Comparison of ENCODE assay signal across 2 cellular contexts in genomic region chr16:56140645-56141044, GRCh38.
TF ChIP-seq lines count a peak whose summit lies in the region.

No MANE protein-coding gene starts in this region.

TF ChIP-seq in HepG2, 621 proteins besides CTCF, POLR2A, EP300 and RAD21 (continued from another document):
- TF ChIP-seq ZNF574 (CRISPR knock-in tag; IDR thresholded peaks at IDR 0.05) (no peak), ZNF691 (CRISPR knock-in tag; IDR thresholded peaks at IDR 0.05; ENCODE audit: borderline replicate concordance, low read depth) (no peak), BRD4 (CRISPR knock-in tag; IDR thresholded peaks at IDR 0.05) (no peak), ZBTB37 (CRISPR knock-in tag; IDR thresholded peaks at IDR 0.05) (no peak), REST (IDR thresholded peaks at IDR 0.05; ENCODE audit: borderline replicate concordance in 1 of 2, low read depth in 1 of 2, low read length in 2 of 2) (no peak)
TF ChIP-seq in HepG2: peak in this region for 1.

TF ChIP-seq in liver, 16 proteins besides CTCF, POLR2A, EP300 and RAD21 (continued from another document):
- no peak for TF ChIP-seq REST (IDR thresholded peaks at IDR 0.05)
- TF ChIP-seq HNF4G (IDR thresholded peaks at IDR 0.05): no peak
